8 cellular contexts compared by ENCODE assay signal in the genomic region with DNA sequence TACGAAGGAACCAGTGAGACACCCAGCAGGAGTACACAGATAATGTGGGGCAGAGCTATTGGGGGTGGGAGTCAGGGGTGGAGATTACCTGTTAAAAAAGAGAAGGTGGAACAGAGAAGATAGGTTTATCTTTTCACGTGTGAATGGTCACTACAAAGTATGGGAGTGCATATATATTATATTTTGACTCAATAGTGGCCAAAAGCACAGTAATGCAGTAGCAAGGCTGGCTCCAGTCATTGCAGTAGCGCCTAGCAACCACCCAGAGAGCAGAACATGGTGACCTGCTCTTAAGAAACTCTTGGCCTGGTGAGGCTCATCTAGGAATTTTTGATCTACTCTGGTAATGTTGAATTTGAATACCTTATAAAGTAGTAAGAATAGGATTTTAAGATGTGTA. TPM values are rescaled to one million over a fixed set of nuclear protein-coding genes. Genes with fewer than 3 reads are reported as not detected.
A peak's percentile ranks its signal among the peaks of the same experiment; 100 is the strongest.
DNase-seq lines count a peak whose midpoint lies in the region; ATAC-seq and TF ChIP-seq lines count a peak whose summit lies in the region.

No MANE protein-coding gene starts in this region.

- H4K20me1 ChIP-seq in MM.1S (ENCODE audit: insufficient read depth, low read length) (no peaks in the 10 kb centered on the region), mammary epithelial cell (ENCODE audit: insufficient read depth, low read length) (no peaks in the 10 kb centered on the region)

- no peaks in the 10 kb centered on the region for H3K9me2 ChIP-seq in MM.1S (replicated peaks; ENCODE audit: insufficient read depth, low read length)

- H3K79me2 ChIP-seq in MM.1S (ENCODE audit: low read length) (no peaks in the 10 kb centered on the region), mammary epithelial cell (ENCODE audit: insufficient read depth, low read length) (peaks cover 21% of the 10 kb centered on the region)

- H3K27me3 ChIP-seq in MM.1S (replicated peaks; ENCODE audit: insufficient read depth, low read length) (peaks cover 3% of the 10 kb centered on the region; the same call in 1 of the 2 replicates), mammary epithelial cell (ENCODE audit: insufficient read depth, low read length) (no peaks in the 10 kb centered on the region), muscle layer of duodenum (ENCODE audit: low read depth, low read length) (no peaks in the 10 kb centered on the region)

- no peak overlapping the region for H2AFZ ChIP-seq in MM.1S (ENCODE audit: low read length)
- peak overlapping the region; percentile 100 for H2AFZ ChIP-seq in mammary epithelial cell (ENCODE audit: low read depth, low read length)

- 50% methylated on average over 2 of the region's 3 CpGs for WGBS in mammary epithelial cell (ENCODE audit: low coverage, missing lambda C conversion rate)

- TF ChIP-seq CTCF in MM.1S (IDR thresholded peaks at IDR 0.05; ENCODE audit: low read length) (no peak), mammary epithelial cell (conservative IDR thresholded peaks at IDR 0.05 in 1 of 2, IDR thresholded peaks at IDR 0.05 in 1 of 2; ENCODE audit: extremely low read depth in 1 of 2, insufficient read depth in 1 of 2, low read depth in 1 of 2, low read length in 2 of 2) (no peak)

- in situ Hi-C loops in mammary epithelial cell (cut with MboI; ENCODE audit: low sequenced_read_pairs in 2 of 2), result no loop called here

- ATAC-seq in GM19324 (IDR thresholded peaks at IDR 0.05; ENCODE audit: low FRiP score, unreplicated experiment) (no peak), HG02763 (IDR thresholded peaks at IDR 0.05; ENCODE audit: unreplicated experiment) (no peak)

- no TSS peak for BruUV-seq in mammary epithelial cell (replicated peaks; lab: Mats Ljungman, UMichigan)

- no peaks in the 10 kb centered on the region for H3K9me3 ChIP-seq in MM.1S (replicated peaks; ENCODE audit: insufficient read depth, low read length)
- no peaks in the 10 kb centered on the region for H3K9me3 ChIP-seq in mammary epithelial cell (replicated peaks; ENCODE audit: insufficient read depth, low read length)
- H3K9me3 ChIP-seq in muscle layer of duodenum (ENCODE audit: control insufficient read depth in 1 of 2, low read length in 2 of 2), result no peaks in the 10 kb centered on the region

- H3K27ac ChIP-seq in MM.1S (ENCODE audit: low read length), result no peak overlapping the region
- peak overlapping the region; percentile 88 for H3K27ac ChIP-seq in mammary epithelial cell (ENCODE audit: insufficient read depth, low read depth, low read length)
- no peak overlapping the region for H3K27ac ChIP-seq in muscle layer of duodenum (ENCODE audit: low read length)

- H3K4me1 ChIP-seq in MM.1S (ENCODE audit: low read length), result no peaks in the 10 kb centered on the region; the same call in 1 of the 2 replicates
- peaks cover 12% of the 10 kb centered on the region for H3K4me1 ChIP-seq in mammary epithelial cell (ENCODE audit: insufficient read depth, low read length)
- H3K4me1 ChIP-seq in muscle layer of duodenum (ENCODE audit: control insufficient read depth in 1 of 2, insufficient read depth in 2 of 2, low read length in 2 of 2), result peaks cover 7 to 14% of the 10 kb centered on the region in 2 donors

- dilution Hi-C loops in mammary epithelial cell (cut with HindIII; ENCODE audit: low sequenced_read_pairs), result no loop called here

- H3K4me2 ChIP-seq in MM.1S (ENCODE audit: low read depth, low read length), result peak overlapping the region; percentile 74; the same call in 1 of the 2 replicates
- H3K4me2 ChIP-seq in mammary epithelial cell (ENCODE audit: insufficient read depth, low read depth, low read length), result peak overlapping the region; percentile 99

- H3K9ac ChIP-seq in MM.1S (ENCODE audit: low read length) (no peak overlapping the region), mammary epithelial cell (ENCODE audit: insufficient read depth, low read length) (peak overlapping the region; percentile 41)

- DNase-seq in DMS114 treated with DMSO at 0.1 percent for 48 hours (lab: John Stamatoyannopoulos, UW; ENCODE audit: unreplicated experiment) (peak; percentile 10), MM.1S (no peak), mammary epithelial cell (peak; percentile 12), globus pallidus (ENCODE audit: low spot score) (no peak), NCI-H526 treated with DMSO at 0.1 percent for 48 hours (lab: John Stamatoyannopoulos, UW) (no peak)

- CTCF ChIA-PET in mammary epithelial cell (lab: Charles Lee; ENCODE audit: low non-redundant PET), result no interaction called here

- H3F3A ChIP-seq in MM.1S (ENCODE audit: insufficient read depth, low read length), result no peaks in the 10 kb centered on the region

- intact Hi-C loops in mammary epithelial cell (cut with micrococcal nuclease), result loop anchor here (1.0 to 5.0 kb wide), 2 partner anchors 30 to 70 kb away; a partner anchor contains a TSS

- H3K36me3 ChIP-seq in MM.1S (replicated peaks; ENCODE audit: insufficient read depth, low read length), result no peaks in the 10 kb centered on the region
- H3K36me3 ChIP-seq in mammary epithelial cell (ENCODE audit: insufficient read depth, low read length), result peaks cover 9% of the 10 kb centered on the region
- peaks cover 2 to 3% of the 10 kb centered on the region in 2 donors for H3K36me3 ChIP-seq in muscle layer of duodenum (ENCODE audit: control insufficient read depth in 1 of 2, insufficient read depth in 2 of 2, low read length in 2 of 2)

- H3K4me3 ChIP-seq in MM.1S (ENCODE audit: low read length) (no peak overlapping the region), mammary epithelial cell (replicated peaks in 1 of 3; ENCODE audit: insufficient read depth in 1 of 3, low read depth in 2 of 3, low read length in 3 of 3) (peak overlapping the region; percentile 83 to 95 (median 87)), muscle layer of duodenum (ENCODE audit: low read depth in 1 of 2, low read length in 2 of 2) (peak overlapping the region; percentile 81 to 83)

RNA-seq across cellular contexts. Expression of a gene that starts 1.0 kb away (rescaled TPM):
- 10 to 100 TPM; 38.8 to 45.2 TPM for total RNA-seq in mammary epithelial cell
- polyA plus RNA-seq in mammary epithelial cell, result 12.6 TPM
- 37.6 TPM for polyA minus RNA-seq in mammary epithelial cell

RNA-seq across cellular contexts. Expression of a gene that starts 29.9 kb away (rescaled TPM):
- 10 to 100 TPM; 30.4 to 65.2 TPM for total RNA-seq in mammary epithelial cell
- 28.1 TPM for polyA plus RNA-seq in mammary epithelial cell
- polyA minus RNA-seq in mammary epithelial cell, result 44.4 TPM

RNA-seq across cellular contexts. Expression of a gene that starts 33.0 kb away (rescaled TPM):
- total RNA-seq in mammary epithelial cell, result under 1 TPM in 1 of 2 donors, not detected in 1; under 0.01 TPM
- polyA plus RNA-seq in mammary epithelial cell, result not detected
- not detected for polyA minus RNA-seq in mammary epithelial cell

Comparison
In these comparisons a context has a peak if more than half of its experiments do, and no peak if none do; other contexts are left out.
1. DNase-seq: peak in DMS114 treated with DMSO at 0.1 percent for 48 hours (single experiment) and mammary epithelial cell (single experiment); none in MM.1S (single experiment), globus pallidus (single experiment) and NCI-H526 treated with DMSO at 0.1 percent for 48 hours (single experiment).